ENCODE assay signal across 8 cellular contexts in the genomic region with DNA sequence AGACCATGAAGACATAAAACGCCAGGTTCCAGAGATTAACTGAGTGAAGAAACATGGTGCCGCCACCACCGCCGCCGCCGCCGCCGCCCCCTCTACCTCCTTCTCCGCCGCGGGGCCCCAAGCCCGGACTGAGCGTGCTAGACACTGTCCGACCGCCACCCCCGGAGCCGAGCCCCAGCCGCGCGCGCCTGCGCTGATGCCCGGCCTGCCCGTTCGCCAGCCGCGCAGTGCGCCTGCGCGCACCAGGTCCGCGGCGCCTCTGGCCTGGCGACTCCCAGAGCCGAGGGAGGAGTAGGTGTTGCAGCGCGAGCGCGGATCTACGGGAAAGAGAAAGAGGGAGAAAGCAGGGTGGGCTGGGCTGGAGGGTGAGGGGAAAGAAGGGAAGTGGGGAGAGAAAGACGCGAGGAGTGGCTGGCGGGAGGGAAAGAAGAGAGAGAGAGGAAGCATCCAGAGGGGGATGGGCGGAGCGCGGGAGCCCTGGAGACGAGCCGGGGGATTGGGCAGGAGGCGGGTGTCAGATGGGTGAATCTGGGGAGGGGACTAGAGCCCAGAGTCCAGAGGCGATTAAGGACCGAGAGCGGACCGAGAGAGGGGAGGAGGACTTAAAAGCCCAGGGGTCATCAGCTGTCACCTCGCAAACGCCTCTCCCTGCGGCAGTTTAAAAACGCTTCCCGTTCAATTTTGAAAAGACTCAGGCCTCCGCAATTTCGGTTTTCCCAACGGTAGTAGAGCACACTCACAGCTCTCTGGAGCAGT. TPM values are rescaled to one million over a fixed set of nuclear protein-coding genes. Genes with fewer than 3 reads are reported as not detected.
DNase-seq lines count a peak whose midpoint lies in the region; ATAC-seq and TF ChIP-seq lines count a peak whose summit lies in the region.

A gene with protein sequence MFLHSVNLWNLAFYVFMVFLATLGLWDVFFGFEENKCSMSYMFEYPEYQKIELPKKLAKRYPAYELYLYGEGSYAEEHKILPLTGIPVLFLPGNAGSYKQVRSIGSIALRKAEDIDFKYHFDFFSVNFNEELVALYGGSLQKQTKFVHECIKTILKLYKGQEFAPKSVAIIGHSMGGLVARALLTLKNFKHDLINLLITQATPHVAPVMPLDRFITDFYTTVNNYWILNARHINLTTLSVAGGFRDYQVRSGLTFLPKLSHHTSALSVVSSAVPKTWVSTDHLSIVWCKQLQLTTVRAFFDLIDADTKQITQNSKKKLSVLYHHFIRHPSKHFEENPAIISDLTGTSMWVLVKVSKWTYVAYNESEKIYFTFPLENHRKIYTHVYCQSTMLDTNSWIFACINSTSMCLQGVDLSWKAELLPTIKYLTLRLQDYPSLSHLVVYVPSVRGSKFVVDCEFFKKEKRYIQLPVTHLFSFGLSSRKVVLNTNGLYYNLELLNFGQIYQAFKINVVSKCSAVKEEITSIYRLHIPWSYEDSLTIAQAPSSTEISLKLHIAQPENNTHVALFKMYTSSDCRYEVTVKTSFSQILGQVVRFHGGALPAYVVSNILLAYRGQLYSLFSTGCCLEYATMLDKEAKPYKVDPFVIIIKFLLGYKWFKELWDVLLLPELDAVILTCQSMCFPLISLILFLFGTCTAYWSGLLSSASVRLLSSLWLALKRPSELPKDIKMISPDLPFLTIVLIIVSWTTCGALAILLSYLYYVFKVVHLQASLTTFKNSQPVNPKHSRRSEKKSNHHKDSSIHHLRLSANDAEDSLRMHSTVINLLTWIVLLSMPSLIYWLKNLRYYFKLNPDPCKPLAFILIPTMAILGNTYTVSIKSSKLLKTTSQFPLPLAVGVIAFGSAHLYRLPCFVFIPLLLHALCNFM (minus strand): TSS at position 146 of the 756 bp plus-strand sequence. CDS start 91 bp downstream, at position 55.

- in situ Hi-C loops in GM13976 (cut with MboI; ENCODE audit: low sequenced_read_pairs, unreplicated experiment): no loop called here

- H3K27me3 Mint-ChIP-seq in T-cell (no peaks in the 10 kb centered on the region), progenitor cell of endocrine pancreas (no peaks in the 10 kb centered on the region)

- peak within 1 kb of the TSS; percentile 96 to 100 (median 96) for H3K4me3 Mint-ChIP-seq in T-cell
- peak within 1 kb of the TSS; percentile 93 for H3K4me3 Mint-ChIP-seq in progenitor cell of endocrine pancreas (ENCODE audit: low read depth)

- peak within 1 kb of the TSS; percentile 94 to 95 for H3K27ac Mint-ChIP-seq in T-cell
- H3K27ac Mint-ChIP-seq in progenitor cell of endocrine pancreas: peak within 1 kb of the TSS; percentile 99

- intact Hi-C loops in left ventricle myocardium inferior (cut with micrococcal nuclease): no loop called here

- H3K9me3 Mint-ChIP-seq in T-cell: no peaks in the 10 kb centered on the region
- no peaks in the 10 kb centered on the region for H3K9me3 Mint-ChIP-seq in progenitor cell of endocrine pancreas (ENCODE audit: low read depth)

- DNase-seq in GM13976 (ENCODE audit: low spot score) (peak; percentile 94), NCI-H1436 (lab: John Stamatoyannopoulos, UW) (peak; percentile 89), T-cell (peak; percentile 47 to 83 (median 68)), amniotic epithelial cell (ENCODE audit: low read depth) (peak; percentile 81), left ventricle myocardium inferior (peak; percentile 90), progenitor cell of endocrine pancreas (ENCODE audit: low spot score, unreplicated experiment) (peak; percentile 92), ureter (ENCODE audit: low spot score) (peak; percentile 90)

- peak within 1 kb of the TSS; percentile 94 for H3K4me3 ChIP-seq in left ventricle myocardium inferior

- CTCF ChIA-PET in T-cell (lab: Charles Lee): interaction anchor here in 1 of 2 donors (0.6 to 1.0 kb wide), 6 partner anchors 8 to 898 kb away, joined by 3 read pairs; no protein-coding TSS in a partner anchor

- H3K36me3 Mint-ChIP-seq in T-cell (no peaks in the 10 kb centered on the region), progenitor cell of endocrine pancreas (ENCODE audit: insufficient read depth) (no peaks in the 10 kb centered on the region)

- peak within 1 kb of the TSS; percentile 92 for H3K27ac ChIP-seq in left ventricle myocardium inferior (replicated peaks)

- TF ChIP-seq CTCF in GM13976 (IDR thresholded peaks at IDR 0.05; ENCODE audit: borderline replicate concordance, control extremely low read depth, extremely low read depth, insufficient read depth, missing control alignments) (no peak), left ventricle myocardium inferior (IDR thresholded peaks at IDR 0.05; ENCODE audit: borderline replicate concordance) (no peak), progenitor cell of endocrine pancreas (IDR thresholded peaks at IDR 0.05; ENCODE audit: unreplicated experiment) (no peak)

- H3K4me1 Mint-ChIP-seq in T-cell (peaks cover 38 to 50% (median 44%) of the 10 kb centered on the region in 3 donors), progenitor cell of endocrine pancreas (ENCODE audit: low read depth) (peaks cover 20% of the 10 kb centered on the region)

- ATAC-seq in HG02840 (IDR thresholded peaks at IDR 0.05; ENCODE audit: low FRiP score, unreplicated experiment) (peak; percentile 90), T-cell (replicated peaks in 1 of 4) (peak; percentile 80 to 87 (median 82))

- H3K27me3 ChIP-seq in left ventricle myocardium inferior (ENCODE audit: low read depth): no peaks in the 10 kb centered on the region

- POLR2A ChIA-PET in T-cell (lab: Charles Lee): interaction anchor here (0.5 to 1.6 kb wide), 8 partner anchors 9 to 1394 kb away, joined by 3 to 13 read pairs (median 4); a partner anchor contains a TSS

- H3K36me3 ChIP-seq in left ventricle myocardium inferior: no peaks in the 10 kb centered on the region

- no peaks in the 10 kb centered on the region for H3K9me3 ChIP-seq in left ventricle myocardium inferior (replicated peaks)

- H3K4me1 ChIP-seq in left ventricle myocardium inferior: peaks cover 32% of the 10 kb centered on the region

RNA-seq across cellular contexts. Expression of the gene that starts here (rescaled TPM):
- total RNA-seq in T-cell (10 to 100 TPM; 10.8 to 17.4 (median 13.9) TPM), left ventricle myocardium inferior (6.8 TPM), progenitor cell of endocrine pancreas (49.2 and 54.8 TPM in 2 replicates), ureter (40.3 TPM)

Comparison
In these comparisons a context has a peak if more than half of its experiments do, and no peak if none do; other contexts are left out.
1. Peak in every context shown above with its lines: DNase-seq, ATAC-seq, H3K4me3 ChIP-seq and H3K27ac ChIP-seq.